Comparison of ENCODE assay signal across 17 cellular contexts in the genomic region with DNA sequence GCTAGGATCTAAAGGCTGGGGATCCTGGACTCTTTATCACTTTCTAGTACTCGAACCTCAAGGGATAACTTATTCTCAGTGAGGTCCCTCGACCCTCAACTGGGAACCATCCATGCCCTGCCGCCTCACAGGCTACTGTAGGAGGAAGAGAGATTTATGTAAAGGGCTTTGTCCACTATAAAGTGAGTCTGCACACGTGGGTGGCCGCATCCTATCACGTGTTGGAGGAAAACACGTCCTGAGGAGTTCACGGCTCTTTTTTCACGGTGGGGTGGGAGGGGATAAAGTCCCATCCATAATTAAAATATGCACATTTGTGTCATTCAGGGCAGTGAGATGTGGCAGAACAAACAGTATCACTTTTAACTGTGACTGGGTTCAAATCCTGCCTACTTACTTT.
DNase-seq lines count a peak whose midpoint lies in the region; ATAC-seq, FAIRE-seq and TF ChIP-seq lines count a peak whose summit lies in the region.
"Had no signal": no experiment of that assay in that cellular context is flagged by ENCODE, and none has a peak within 500 bp of the region (broad histone marks: within the 10 kb centered on the region; RNA-seq: fewer than 3 reads in every experiment).

No MANE protein-coding gene starts in this region.

- H4K91ac ChIP-seq in trophoblast cell (ENCODE audit: low read depth, low read length) = no peak overlapping the region

- H4K12ac ChIP-seq in trophoblast cell (ENCODE audit: low read depth, low read length) = no peak overlapping the region

- no peak overlapping the region for H2BK12ac ChIP-seq in trophoblast cell (ENCODE audit: low read length)

- no peak overlapping the region for H2AK5ac ChIP-seq in trophoblast cell (ENCODE audit: low read length)

- H3K4me2 ChIP-seq in HepG2 (ENCODE audit: low read depth, low read length) = no peak overlapping the region
- no peak overlapping the region for H3K4me2 ChIP-seq in trophoblast cell (ENCODE audit: low read length)

- no peak overlapping the region for H3K23ac ChIP-seq in trophoblast cell (ENCODE audit: low read length)

- H2BK5ac ChIP-seq in trophoblast cell (ENCODE audit: low read depth, low read length, poor library complexity) = no peak overlapping the region

- H3K4me3 ChIP-seq in HepG2 (replicated peaks in 1 of 3; ENCODE audit: insufficient read depth in 1 of 3, low read depth in 2 of 3, low read length in 3 of 3) (no peak overlapping the region), right lobe of liver (no peak overlapping the region), muscle layer of colon (ENCODE audit: low read depth in 1 of 2, low read length in 2 of 2) (no peak overlapping the region), rectal smooth muscle tissue (ENCODE audit: low read length) (no peak overlapping the region), trophoblast cell (ENCODE audit: low read depth, low read length) (no peak overlapping the region)
- H3K4me3 ChIP-seq: GM12878, GM23248 had no signal

- H3K79me1 ChIP-seq in trophoblast cell (ENCODE audit: low read length) = peaks cover 18% of the 10 kb centered on the region

- H3K36me3 ChIP-seq in HepG2 (replicated peaks in 1 of 2; ENCODE audit: control insufficient read depth in 1 of 2, insufficient read depth in 2 of 2, low read length in 2 of 2) = no peaks in the 10 kb centered on the region
- no peaks in the 10 kb centered on the region for H3K36me3 ChIP-seq in right lobe of liver
- peaks cover 6% of the 10 kb centered on the region for H3K36me3 ChIP-seq in muscle layer of colon (ENCODE audit: insufficient read depth, low read length)
- no peaks in the 10 kb centered on the region for H3K36me3 ChIP-seq in rectal smooth muscle tissue (ENCODE audit: control insufficient read depth, insufficient read depth, low read length)
- H3K36me3 ChIP-seq in trophoblast cell (ENCODE audit: control insufficient read depth in 1 of 2, insufficient read depth in 2 of 2, low read length in 2 of 2) = peaks cover 0 to 3% of the 10 kb centered on the region in 2 experiments

- H3K9me3 ChIP-seq in HepG2 (ENCODE audit: low read length) (no peaks in the 10 kb centered on the region), right lobe of liver (no peaks in the 10 kb centered on the region), muscle layer of colon (ENCODE audit: low read length) (no peaks in the 10 kb centered on the region), trophoblast cell (ENCODE audit: insufficient read depth, low read depth, low read length) (no peaks in the 10 kb centered on the region)
- H3K9me3 ChIP-seq: Caco-2 had no signal

- H3K4me1 ChIP-seq in HepG2 (ENCODE audit: insufficient read depth, low read length) (no peaks in the 10 kb centered on the region), right lobe of liver (no peaks in the 10 kb centered on the region), muscle layer of colon (ENCODE audit: insufficient read depth, low read length) (peaks cover 49% of the 10 kb centered on the region), rectal smooth muscle tissue (ENCODE audit: control insufficient read depth, insufficient read depth, low read length) (peaks cover 42% of the 10 kb centered on the region), trophoblast cell (ENCODE audit: control insufficient read depth in 1 of 2, insufficient read depth in 2 of 2, low read length in 2 of 2) (peaks cover 17 to 31% of the 10 kb centered on the region in 2 experiments)
- H3K4me1 ChIP-seq: Caco-2 had no signal

- H2AFZ ChIP-seq in HepG2 (ENCODE audit: low read length) = no peak overlapping the region
- H2AFZ ChIP-seq in trophoblast cell (ENCODE audit: insufficient read depth, low read length, poor library complexity) = no peak overlapping the region
- H2AFZ ChIP-seq: GM23248 had no signal

- no peak overlapping the region for H3K14ac ChIP-seq in trophoblast cell (ENCODE audit: low read length)

- in situ Hi-C loops in HepG2 (cut with HindIII; ENCODE audit: extremely low pct_ligation_motif_present, low pct_unique_long_range_greater_than_20kb) = no loop called here

- no peak overlapping the region for H2BK120ac ChIP-seq in trophoblast cell (ENCODE audit: insufficient read depth, low read length, poor library complexity)

- H3K9ac ChIP-seq in HepG2 (ENCODE audit: insufficient read depth, low read depth, low read length) (no peak overlapping the region), muscle layer of colon (ENCODE audit: low read length) (no peak overlapping the region), rectal smooth muscle tissue (ENCODE audit: low read length) (no peak overlapping the region), trophoblast cell (ENCODE audit: low read length) (no peak overlapping the region)
- H3K9ac ChIP-seq: GM23248 had no signal

- TF ChIP-seq RAD21 in HepG2 (CRISPR knock-in tag; IDR thresholded peaks at IDR 0.05) = no peak

- H4K20me1 ChIP-seq in HepG2 (ENCODE audit: insufficient read depth, low read length) = no peaks in the 10 kb centered on the region

- 10% methylated on average over 9 of the region's 9 CpGs for WGBS in HepG2 (ENCODE audit: low lambda C conversion rate)
- WGBS in right lobe of liver (ENCODE audit: insufficient coverage, low coverage, low lambda C conversion rate, missing lambda C conversion rate) = 69% methylated on average over 6 of the region's 9 CpGs
- no CpG with 5 or more reads among the region's 9 CpGs for WGBS in trophoblast cell (ENCODE audit: extremely low coverage, insufficient coverage, insufficient read length)

- H3K4ac ChIP-seq in trophoblast cell (ENCODE audit: low read depth, low read length) = no peak overlapping the region

- ATAC-seq in HepG2 = no peak
- ATAC-seq in right lobe of liver = no peak
- no peak for ATAC-seq in HG02885 (IDR thresholded peaks at IDR 0.05; ENCODE audit: poor library complexity, unreplicated experiment)
- ATAC-seq: GM12878 had no signal

- no peak for FAIRE-seq in HepG2 (lab: Jason Lieb, UNC)
- FAIRE-seq: GM12878, GM19239, H1 had no signal

- H3K18ac ChIP-seq in trophoblast cell (ENCODE audit: low read length) = no peak overlapping the region

- DNase-seq in HepG2 (ENCODE audit: low spot score) (no peak), right lobe of liver (no peak), trophoblast cell (no peak)
- DNase-seq in stimulated activated CD4-positive, alpha-beta T cell treated with anti-CD3 and anti-CD28 coated beads, Interleukin-4, amount 100 ng/mL, for 1 hour = no peak
- DNase-seq: Caco-2; CD4-positive, alpha-beta memory T cell; DMS79; EL; GDM1; HCEC 1CT had no signal

- H4K8ac ChIP-seq in trophoblast cell (ENCODE audit: low read depth, low read length) = no peak overlapping the region

- TF ChIP-seq CTCF in HepG2 (CRISPR knock-in tag; IDR thresholded peaks at IDR 0.05) (no peak), right lobe of liver (IDR thresholded peaks at IDR 0.05) (no peak)

- peaks cover 4 to 45% of the 10 kb centered on the region in 2 experiments; a peak in 4 of 5 replicates for H3K27me3 ChIP-seq in HepG2 (ENCODE audit: control insufficient read depth in 1 of 2, insufficient read depth in 2 of 2, low read length in 2 of 2)
- H3K27me3 ChIP-seq in right lobe of liver = no peaks in the 10 kb centered on the region
- no peaks in the 10 kb centered on the region for H3K27me3 ChIP-seq in muscle layer of colon (ENCODE audit: control insufficient read depth in 1 of 2, insufficient read depth in 2 of 2, low read length in 2 of 2)
- H3K27me3 ChIP-seq in rectal smooth muscle tissue (ENCODE audit: control insufficient read depth, insufficient read depth, low read length) = no peaks in the 10 kb centered on the region
- no peaks in the 10 kb centered on the region for H3K27me3 ChIP-seq in trophoblast cell (ENCODE audit: insufficient read depth, low read length)

- CTCF ChIA-PET in HepG2 (lab: Yijun Ruan, JAX; ENCODE audit: low intra/inter-chr PET ratio, low total read pairs) = no interaction called here

- TF ChIP-seq EP300 in HepG2 (IDR thresholded peaks at IDR 0.05; ENCODE audit: low read depth in 2 of 2, low read length in 2 of 2) (no peak), HepG2 (CRISPR knock-in tag; IDR thresholded peaks at IDR 0.05; ENCODE audit: borderline replicate concordance) (no peak)

- H3K27ac ChIP-seq in HepG2 (ENCODE audit: extremely low read length, insufficient read depth, low read length) (no peak overlapping the region), right lobe of liver (no peak overlapping the region), muscle layer of colon (ENCODE audit: low read depth, low read length) (peak overlapping the region; percentile 24), rectal smooth muscle tissue (ENCODE audit: low read depth, low read length) (peak overlapping the region; percentile 4), trophoblast cell (ENCODE audit: low read depth, low read length) (no peak overlapping the region)
- H3K27ac ChIP-seq: GM23248 had no signal

- POLR2A ChIA-PET in HepG2 (lab: Yijun Ruan, JAX) = no interaction called here

- intact Hi-C loops in HepG2 (cut with micrococcal nuclease; ENCODE audit: unreplicated experiment) = no loop called here
- intact Hi-C loops in right lobe of liver (cut with DNase I) = no loop called here

- no peaks in the 10 kb centered on the region for H3K79me2 ChIP-seq in HepG2 (ENCODE audit: insufficient read depth, low read length)
- no peaks in the 10 kb centered on the region for H3K79me2 ChIP-seq in trophoblast cell (ENCODE audit: control insufficient read depth, insufficient read depth, low read length, poor library complexity)

- TF ChIP-seq POLR2A in HepG2 (IDR thresholded peaks at IDR 0.05; ENCODE audit: insufficient read depth in 1 of 2, low read depth in 2 of 2, low read length in 2 of 2) (no peak), right lobe of liver (IDR thresholded peaks at IDR 0.05) (no peak)

- BruUV-seq in HepG2 (replicated peaks; lab: Mats Ljungman, UMichigan) = no TSS peak

TF ChIP-seq in HepG2, 621 proteins besides CTCF, POLR2A, EP300 and RAD21 (continues in another document):
- TF ChIP-seq, protein P1, sequence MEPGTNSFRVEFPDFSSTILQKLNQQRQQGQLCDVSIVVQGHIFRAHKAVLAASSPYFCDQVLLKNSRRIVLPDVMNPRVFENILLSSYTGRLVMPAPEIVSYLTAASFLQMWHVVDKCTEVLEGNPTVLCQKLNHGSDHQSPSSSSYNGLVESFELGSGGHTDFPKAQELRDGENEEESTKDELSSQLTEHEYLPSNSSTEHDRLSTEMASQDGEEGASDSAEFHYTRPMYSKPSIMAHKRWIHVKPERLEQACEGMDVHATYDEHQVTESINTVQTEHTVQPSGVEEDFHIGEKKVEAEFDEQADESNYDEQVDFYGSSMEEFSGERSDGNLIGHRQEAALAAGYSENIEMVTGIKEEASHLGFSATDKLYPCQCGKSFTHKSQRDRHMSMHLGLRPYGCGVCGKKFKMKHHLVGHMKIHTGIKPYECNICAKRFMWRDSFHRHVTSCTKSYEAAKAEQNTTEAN (CRISPR knock-in tag; conservative IDR thresholded peaks at IDR 0.05) = no peak

Comparison
In these comparisons a context has a peak if more than half of its experiments do, and no peak if none do; other contexts are left out.
1. H3K27ac ChIP-seq: peak in muscle layer of colon (single experiment) and rectal smooth muscle tissue (single experiment); none in HepG2 (single experiment), right lobe of liver (0 of 3) and trophoblast cell (single experiment).